20 cellular contexts compared by ENCODE assay signal in the genomic region with DNA sequence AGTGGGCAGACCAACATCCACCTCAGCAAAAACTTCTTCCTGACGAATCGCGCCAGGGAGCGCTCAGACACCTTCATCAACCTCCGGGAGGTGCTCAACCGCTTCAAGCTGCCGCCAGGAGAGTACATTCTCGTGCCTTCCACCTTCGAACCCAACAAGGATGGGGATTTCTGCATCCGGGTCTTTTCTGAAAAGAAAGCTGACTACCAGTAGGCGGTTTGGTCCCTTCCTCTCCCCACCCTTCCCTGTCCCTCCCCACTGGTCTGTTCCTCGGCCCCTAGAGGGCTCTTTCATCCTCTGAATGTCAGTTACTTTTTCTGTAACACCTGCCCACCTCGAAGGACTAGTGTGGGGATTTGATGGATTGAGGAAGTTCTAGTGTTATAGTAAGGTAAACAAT. TPM values are rescaled to one million over a fixed set of nuclear protein-coding genes. Genes with fewer than 3 reads are reported as not detected.
DNase-seq lines count a peak whose midpoint lies in the region; ATAC-seq, FAIRE-seq and TF ChIP-seq lines count a peak whose summit lies in the region.
"Had no signal": no experiment of that assay in that cellular context is flagged by ENCODE, and none has a peak within 500 bp of the region (broad histone marks: within the 10 kb centered on the region; RNA-seq: fewer than 3 reads in every experiment).

No MANE protein-coding gene starts in this region.

- DNase-seq in D721Med (ENCODE audit: insufficient read length, low spot score): peak; percentile 12
- DNase-seq in H7: peak; percentile 88
- no peak for DNase-seq in Panc1 (ENCODE audit: low read depth, low spot score)
- no peak for DNase-seq in foreskin keratinocyte
- DNase-seq in ecto neural progenitor cell (ENCODE audit: low spot score): no peak
- DNase-seq in COLO829 (ENCODE audit: low spot score): no peak
- no peak for DNase-seq in dedifferentiated amniotic fluid mesenchymal stem cell (ENCODE audit: extremely low spot score)
- DNase-seq in NOMO-1 treated with dmso at 0.1 percent for 144 hours (lab: John Stamatoyannopoulos, UW; ENCODE audit: unreplicated experiment): no peak
- DNase-seq: activated B cell treated with CpG ODN at 0.5 μM for 24 hours; DMS 273 treated with DMSO at 0.1 percent for 48 hours; dorsolateral prefrontal cortex; left lung; NCI-H1092 treated with DMSO at 0.1 percent for 48 hours; NCI-H526; SK-N-SH; small intestine; stimulated activated CD4-positive, alpha-beta T cell treated with anti-CD3 and anti-CD28 coated beads, Interleukin-4, amount 100 ng/mL, for 4 hours had no signal

- BruUV-seq in Panc1 (replicated peaks; lab: Mats Ljungman, UMichigan): TSS peak; percentile 28

- in situ Hi-C loops in Panc1 (cut with HindIII; ENCODE audit: low pct_unique_long_range_greater_than_20kb, low sequenced_read_pairs): no loop called here

- H3K4me1 ChIP-seq in Panc1 (ENCODE audit: control insufficient read depth, insufficient read depth, low read length): no peaks in the 10 kb centered on the region
- H3K4me1 ChIP-seq in foreskin keratinocyte: no peaks in the 10 kb centered on the region
- H3K4me1 ChIP-seq: BLaER1 had no signal

- ATAC-seq in Panc1: no peak
- no peak for ATAC-seq in foreskin keratinocyte
- ATAC-seq: esophagus mucosa, left lung had no signal

- H3K27ac ChIP-seq in Panc1 (ENCODE audit: low read length): no peak overlapping the region
- H3K27ac ChIP-seq in foreskin keratinocyte: no peak overlapping the region
- H3K27ac ChIP-seq: BLaER1, left lung had no signal

- H3K4me3 ChIP-seq in H7 (ENCODE audit: insufficient read depth, low read depth, low read length) (no peak overlapping the region), Panc1 (ENCODE audit: low read depth in 2 of 2, low read length in 2 of 2) (no peak overlapping the region)
- H3K4me3 ChIP-seq: BLaER1, dorsolateral prefrontal cortex, left lung had no signal

- H3K9me3 ChIP-seq in Panc1 (ENCODE audit: control insufficient read depth, insufficient read depth, low read depth, low read length): no peaks in the 10 kb centered on the region
- H3K9me3 ChIP-seq: BLaER1, left lung, SK-N-SH had no signal

- H3K27me3 ChIP-seq in H7 (ENCODE audit: control insufficient read depth, insufficient read depth, low read length) (no peaks in the 10 kb centered on the region), Panc1 (ENCODE audit: control insufficient read depth, insufficient read depth, low read length) (no peaks in the 10 kb centered on the region), foreskin keratinocyte (no peaks in the 10 kb centered on the region)
- H3K27me3 ChIP-seq: BLaER1, dorsolateral prefrontal cortex, left lung had no signal

- no peak for FAIRE-seq in D721Med (lab: Jason Lieb, UNC)
- FAIRE-seq: bronchial epithelial cell, small intestine had no signal

- H3K36me3 ChIP-seq in H7 (replicated peaks; ENCODE audit: control insufficient read depth, insufficient read depth, low read length): peaks cover 5% of the 10 kb centered on the region
- peaks cover 18% of the 10 kb centered on the region for H3K36me3 ChIP-seq in Panc1 (ENCODE audit: control insufficient read depth, insufficient read depth, low read length)

- CTCF ChIA-PET in Panc1 (lab: Charles Lee): interaction anchor here (0.8 kb wide), 1 partner anchor 58 kb away, joined by 6 read pairs; no protein-coding TSS in a partner anchor

- intact Hi-C loops in Panc1 (cut with micrococcal nuclease; ENCODE audit: unreplicated experiment): no loop called here

- TF ChIP-seq CTCF in D721Med (IDR thresholded peaks at IDR 0.05; ENCODE audit: insufficient read depth, missing control alignments) (no peak), Panc1 (IDR thresholded peaks at IDR 0.05) (no peak; the same call in 1 of the 2 replicates), foreskin keratinocyte (conservative IDR thresholded peaks at IDR 0.05) (peak; percentile 7)

- POLR2A ChIA-PET in Panc1 (lab: Charles Lee): no interaction called here

RNA-seq across cellular contexts. Expression of a gene that starts 46.9 kb away (rescaled TPM):
- 46.8 and 60.4 TPM in 2 replicates for total RNA-seq in H7 (2014; rRNA removed; shearing (Covaris generic))
- total RNA-seq in Panc1 (2021; ENCODE audit: unreplicated experiment) (171 TPM), foreskin keratinocyte (530 and 551 TPM in 2 replicates)
- 189 TPM for polyA plus RNA-seq in Panc1 (2012; ENCODE audit: insufficient read length)
- 278 and 298 TPM in 2 replicates for polyA plus RNA-seq in foreskin keratinocyte

Comparison
In these comparisons a context has a peak if more than half of its experiments do, and no peak if none do; other contexts are left out.
1. DNase-seq: peak in D721Med (single experiment) and H7 (single experiment); none in Panc1 (single experiment), foreskin keratinocyte (0 of 2), ecto neural progenitor cell (single experiment), COLO829 (single experiment), dedifferentiated amniotic fluid mesenchymal stem cell (single experiment) and NOMO-1 treated with dmso at 0.1 percent for 144 hours (single experiment).